Comparison of ENCODE assay signal across 8 cellular contexts in the genomic region with DNA sequence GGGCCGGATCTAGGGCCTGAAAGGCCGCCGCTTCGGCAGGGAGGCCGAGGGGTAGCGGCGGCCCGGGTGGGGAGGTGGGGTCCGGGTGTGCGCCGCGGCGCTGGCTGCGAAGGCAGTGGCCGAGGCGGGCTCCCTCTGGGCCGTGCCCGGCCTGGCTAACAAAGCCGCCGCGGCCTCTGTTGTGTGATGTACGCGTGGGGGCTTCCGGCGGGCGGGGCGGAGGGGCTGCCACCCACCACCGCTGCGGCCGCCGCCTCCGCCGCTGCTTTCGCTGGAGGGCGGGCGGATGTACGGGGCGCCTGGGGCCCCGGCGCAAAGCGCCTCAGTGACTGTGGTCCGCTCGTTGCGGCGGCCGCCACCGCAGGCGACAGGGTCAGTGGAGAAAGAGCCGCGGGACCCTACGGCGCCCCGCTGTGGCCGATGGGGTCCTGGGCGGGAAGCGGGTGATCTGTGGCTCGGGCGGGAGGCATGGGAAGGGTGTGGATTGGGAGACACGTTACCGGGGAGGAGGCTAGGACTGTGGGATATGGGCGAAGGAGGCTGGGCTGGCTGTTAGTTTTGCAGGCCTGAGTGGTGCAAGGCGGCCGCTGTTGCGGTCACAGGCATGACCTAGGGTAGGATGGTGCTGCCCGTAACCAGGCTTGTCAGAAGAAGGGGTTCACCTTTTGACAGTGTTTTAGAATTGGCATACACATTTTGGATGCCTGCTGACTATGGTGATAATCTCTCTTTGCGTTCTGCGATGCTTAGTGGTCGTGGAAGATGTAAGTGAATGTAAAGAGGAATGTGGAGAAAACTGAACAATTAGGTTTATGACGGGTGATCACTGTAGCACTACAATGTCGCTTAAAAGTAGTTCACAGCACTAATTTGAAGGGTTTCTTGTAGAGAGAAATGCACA. TPM values are rescaled to one million over a fixed set of nuclear protein-coding genes. Genes with fewer than 3 reads are reported as not detected.
A peak's percentile ranks its signal among the peaks of the same experiment; 100 is the strongest.
DNase-seq lines count a peak whose midpoint lies in the region; ATAC-seq and TF ChIP-seq lines count a peak whose summit lies in the region.

No MANE protein-coding gene starts in this region.

- H3K9me3 ChIP-seq in liver (ENCODE audit: control insufficient read depth in 4 of 4, low read length in 3 of 4) = no peaks in the 10 kb centered on the region

- DNase-seq in NCI-H2081 (lab: John Stamatoyannopoulos, UW) = peak; percentile 27 to 49
- DNase-seq in NCI-H2081 treated with DMSO at 0.1 percent for 48 hours (lab: John Stamatoyannopoulos, UW) = no peak
- peak; percentile 65 for DNase-seq in NCI-H146 (lab: John Stamatoyannopoulos, UW)
- peak; percentile 66 for DNase-seq in activated CD4-positive, alpha-beta T cell treated with anti-CD3 and anti-CD28 coated beads for 48 hours
- DNase-seq in dedifferentiated amniotic fluid mesenchymal stem cell (ENCODE audit: extremely low spot score) = peak; percentile 59
- peak; percentile 54 for DNase-seq in stimulated activated CD4-positive, alpha-beta T cell treated with anti-CD3 and anti-CD28 coated beads, Interleukin-4, amount 100 ng/mL, for 24 hours

- H3K4me1 ChIP-seq in liver (ENCODE audit: control insufficient read depth in 4 of 4, insufficient read depth in 4 of 4, low read length in 3 of 4) = peaks cover 0 to 37% (median 21%) of the 10 kb centered on the region in 4 donors

- peaks cover 3 to 36% (median 32%) of the 10 kb centered on the region in 4 donors for H3K36me3 ChIP-seq in liver (ENCODE audit: control insufficient read depth in 4 of 4, insufficient read depth in 3 of 4, low read depth in 1 of 4, low read length in 3 of 4)

- peak overlapping the region; percentile 37 to 63 for H3K9ac ChIP-seq in liver (ENCODE audit: low read depth in 1 of 2, low read length in 2 of 2)

- TF ChIP-seq CTCF in liver (IDR thresholded peaks at IDR 0.05; ENCODE audit: low read depth, low read length, missing input control) = peak; percentile 46

- peak overlapping the region; percentile 97 for H3K27ac ChIP-seq in liver (ENCODE audit: low read depth in 1 of 2, low read length in 2 of 2)

- peak; percentile 29 for ATAC-seq in HG02678 (IDR thresholded peaks at IDR 0.05; ENCODE audit: unreplicated experiment)

- peak; percentile 67 to 78 for TF ChIP-seq RAD21 in liver (IDR thresholded peaks at IDR 0.05)

- peak overlapping the region; percentile 84 to 98 (median 89) for H3K4me3 ChIP-seq in liver (ENCODE audit: low read depth in 1 of 3, low read length in 3 of 3)

- under 1% methylated on average over 70 of the region's 70 CpGs for WGBS in liver

- H3K27me3 ChIP-seq in liver (ENCODE audit: control insufficient read depth in 4 of 4, insufficient read depth in 4 of 4, low read length in 3 of 4) = no peaks in the 10 kb centered on the region

TF ChIP-seq in liver, 16 proteins besides CTCF, POLR2A, EP300 and RAD21:
- TF ChIP-seq, protein P1, sequence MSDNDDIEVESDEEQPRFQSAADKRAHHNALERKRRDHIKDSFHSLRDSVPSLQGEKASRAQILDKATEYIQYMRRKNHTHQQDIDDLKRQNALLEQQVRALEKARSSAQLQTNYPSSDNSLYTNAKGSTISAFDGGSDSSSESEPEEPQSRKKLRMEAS (IDR thresholded peaks at IDR 0.05) = no peak
- TF ChIP-seq GABPA (IDR thresholded peaks at IDR 0.05 in 1 of 2, conservative IDR thresholded peaks at IDR 0.05 in 1 of 2) (peak in 1 of 2 donors; percentile 4), HNF4G (IDR thresholded peaks at IDR 0.05) (no peak), YY1 (IDR thresholded peaks at IDR 0.05) (peak; percentile 18), TAF1 (conservative IDR thresholded peaks at IDR 0.05) (peak; percentile 26), JUND (IDR thresholded peaks at IDR 0.05) (no peak), NR2F2 (IDR thresholded peaks at IDR 0.05) (no peak), RXRA (IDR thresholded peaks at IDR 0.05) (peak in 1 of 2 donors; percentile 30), HNF4A (conservative IDR thresholded peaks at IDR 0.05) (no peak), SP1 (IDR thresholded peaks at IDR 0.05) (no peak), FOXA1 (IDR thresholded peaks at IDR 0.05) (no peak), EGR1 (IDR thresholded peaks at IDR 0.05; ENCODE audit: low read depth in 2 of 2) (no peak), FOXA2 (IDR thresholded peaks at IDR 0.05) (no peak)
- TF ChIP-seq, protein P2, sequence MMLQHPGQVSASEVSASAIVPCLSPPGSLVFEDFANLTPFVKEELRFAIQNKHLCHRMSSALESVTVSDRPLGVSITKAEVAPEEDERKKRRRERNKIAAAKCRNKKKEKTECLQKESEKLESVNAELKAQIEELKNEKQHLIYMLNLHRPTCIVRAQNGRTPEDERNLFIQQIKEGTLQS (IDR thresholded peaks at IDR 0.05) = no peak
- TF ChIP-seq, protein P3, sequence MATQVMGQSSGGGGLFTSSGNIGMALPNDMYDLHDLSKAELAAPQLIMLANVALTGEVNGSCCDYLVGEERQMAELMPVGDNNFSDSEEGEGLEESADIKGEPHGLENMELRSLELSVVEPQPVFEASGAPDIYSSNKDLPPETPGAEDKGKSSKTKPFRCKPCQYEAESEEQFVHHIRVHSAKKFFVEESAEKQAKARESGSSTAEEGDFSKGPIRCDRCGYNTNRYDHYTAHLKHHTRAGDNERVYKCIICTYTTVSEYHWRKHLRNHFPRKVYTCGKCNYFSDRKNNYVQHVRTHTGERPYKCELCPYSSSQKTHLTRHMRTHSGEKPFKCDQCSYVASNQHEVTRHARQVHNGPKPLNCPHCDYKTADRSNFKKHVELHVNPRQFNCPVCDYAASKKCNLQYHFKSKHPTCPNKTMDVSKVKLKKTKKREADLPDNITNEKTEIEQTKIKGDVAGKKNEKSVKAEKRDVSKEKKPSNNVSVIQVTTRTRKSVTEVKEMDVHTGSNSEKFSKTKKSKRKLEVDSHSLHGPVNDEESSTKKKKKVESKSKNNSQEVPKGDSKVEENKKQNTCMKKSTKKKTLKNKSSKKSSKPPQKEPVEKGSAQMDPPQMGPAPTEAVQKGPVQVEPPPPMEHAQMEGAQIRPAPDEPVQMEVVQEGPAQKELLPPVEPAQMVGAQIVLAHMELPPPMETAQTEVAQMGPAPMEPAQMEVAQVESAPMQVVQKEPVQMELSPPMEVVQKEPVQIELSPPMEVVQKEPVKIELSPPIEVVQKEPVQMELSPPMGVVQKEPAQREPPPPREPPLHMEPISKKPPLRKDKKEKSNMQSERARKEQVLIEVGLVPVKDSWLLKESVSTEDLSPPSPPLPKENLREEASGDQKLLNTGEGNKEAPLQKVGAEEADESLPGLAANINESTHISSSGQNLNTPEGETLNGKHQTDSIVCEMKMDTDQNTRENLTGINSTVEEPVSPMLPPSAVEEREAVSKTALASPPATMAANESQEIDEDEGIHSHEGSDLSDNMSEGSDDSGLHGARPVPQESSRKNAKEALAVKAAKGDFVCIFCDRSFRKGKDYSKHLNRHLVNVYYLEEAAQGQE (IDR thresholded peaks at IDR 0.05) = peak; percentile 21
- TF ChIP-seq, protein P4, sequence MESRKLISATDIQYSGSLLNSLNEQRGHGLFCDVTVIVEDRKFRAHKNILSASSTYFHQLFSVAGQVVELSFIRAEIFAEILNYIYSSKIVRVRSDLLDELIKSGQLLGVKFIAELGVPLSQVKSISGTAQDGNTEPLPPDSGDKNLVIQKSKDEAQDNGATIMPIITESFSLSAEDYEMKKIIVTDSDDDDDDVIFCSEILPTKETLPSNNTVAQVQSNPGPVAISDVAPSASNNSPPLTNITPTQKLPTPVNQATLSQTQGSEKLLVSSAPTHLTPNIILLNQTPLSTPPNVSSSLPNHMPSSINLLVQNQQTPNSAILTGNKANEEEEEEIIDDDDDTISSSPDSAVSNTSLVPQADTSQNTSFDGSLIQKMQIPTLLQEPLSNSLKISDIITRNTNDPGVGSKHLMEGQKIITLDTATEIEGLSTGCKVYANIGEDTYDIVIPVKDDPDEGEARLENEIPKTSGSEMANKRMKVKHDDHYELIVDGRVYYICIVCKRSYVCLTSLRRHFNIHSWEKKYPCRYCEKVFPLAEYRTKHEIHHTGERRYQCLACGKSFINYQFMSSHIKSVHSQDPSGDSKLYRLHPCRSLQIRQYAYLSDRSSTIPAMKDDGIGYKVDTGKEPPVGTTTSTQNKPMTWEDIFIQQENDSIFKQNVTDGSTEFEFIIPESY (IDR thresholded peaks at IDR 0.05) = no peak

RNA-seq across cellular contexts. Expression of a gene that starts 0.7 kb away (rescaled TPM):
- total RNA-seq in liver = 100 to 1,000 TPM; 169 to 189 TPM
- polyA plus RNA-seq in liver = 100 to 1,000 TPM in 1 of 2 donors, 10 to 100 TPM in 1; 63.0 to 154 TPM

RNA-seq across cellular contexts. Expression of a gene that starts 52.1 kb away (rescaled TPM):
- 10 to 100 TPM; 69.9 to 86.3 TPM for total RNA-seq in liver
- 10 to 100 TPM; 21.2 to 53.7 TPM for polyA plus RNA-seq in liver
